11 cellular contexts compared by ENCODE assay signal in genomic region chr3:184815046-184815930, GRCh38. TPM values are rescaled to one million over a fixed set of nuclear protein-coding genes. Genes with fewer than 3 reads are reported as not detected.
DNase-seq lines count a peak whose midpoint lies in the region; ATAC-seq, FAIRE-seq and TF ChIP-seq lines count a peak whose summit lies in the region.
"Had no signal": no experiment of that assay in that cellular context is flagged by ENCODE, and none has a peak within 500 bp of the region (broad histone marks: within the 10 kb centered on the region; RNA-seq: fewer than 3 reads in every experiment).

No MANE protein-coding gene starts in this region.

- H3K4me3 Mint-ChIP-seq in activated T-cell treated with anti-CD3 and anti-CD28 coated beads, Interleukin-2, amount 50 U/mL, for 72 hours, result peak overlapping the region; percentile 29 to 38
- no peak overlapping the region for H3K4me3 Mint-ChIP-seq in endothelial cell (ENCODE audit: unreplicated experiment)
- no peak overlapping the region for H3K4me3 Mint-ChIP-seq in stimulated activated memory B cell treated with anti-CD40 and anti-IgM and Interleukin-4, amounts not matched to agents 10 μg/mL and 1 μg/mL and 100 μg/mL, for 72 hours

- peaks cover 1 to 2% of the 10 kb centered on the region in 2 donors for H3K9me3 Mint-ChIP-seq in activated T-cell treated with anti-CD3 and anti-CD28 coated beads, Interleukin-2, amount 50 U/mL, for 72 hours
- no peaks in the 10 kb centered on the region for H3K9me3 Mint-ChIP-seq in endothelial cell (ENCODE audit: unreplicated experiment)
- H3K9me3 Mint-ChIP-seq in stimulated activated memory B cell treated with anti-CD40 and anti-IgM and Interleukin-4, amounts not matched to agents 10 μg/mL and 1 μg/mL and 100 μg/mL, for 72 hours, result no peaks in the 10 kb centered on the region

- H3K36me3 Mint-ChIP-seq in activated T-cell treated with anti-CD3 and anti-CD28 coated beads, Interleukin-2, amount 50 U/mL, for 72 hours (ENCODE audit: insufficient read depth in 2 of 2), result peaks cover 6% of the 10 kb centered on the region in 2 donors
- H3K36me3 Mint-ChIP-seq in endothelial cell (ENCODE audit: low read depth, unreplicated experiment), result no peaks in the 10 kb centered on the region
- H3K36me3 Mint-ChIP-seq in stimulated activated memory B cell treated with anti-CD40 and anti-IgM and Interleukin-4, amounts not matched to agents 10 μg/mL and 1 μg/mL and 100 μg/mL, for 72 hours, result peaks cover 19% of the 10 kb centered on the region

- H3K4me1 Mint-ChIP-seq in activated T-cell treated with anti-CD3 and anti-CD28 coated beads, Interleukin-2, amount 50 U/mL, for 72 hours (ENCODE audit: low read depth), result peaks cover 66% of the 10 kb centered on the region
- peaks cover 34% of the 10 kb centered on the region for H3K4me1 Mint-ChIP-seq in endothelial cell (ENCODE audit: unreplicated experiment)
- H3K4me1 Mint-ChIP-seq in stimulated activated memory B cell treated with anti-CD40 and anti-IgM and Interleukin-4, amounts not matched to agents 10 μg/mL and 1 μg/mL and 100 μg/mL, for 72 hours, result peaks cover 41% of the 10 kb centered on the region

- DNase-seq in activated T-cell treated with anti-CD3 and anti-CD28 coated beads, Interleukin-2, amount 50 U/mL, for 72 hours, result peak; percentile 41 to 47
- DNase-seq in activated T-cell treated with anti-CD3 and anti-CD28 coated beads for 4 hours (no peak), NCI-H226 (peak; percentile 47), bronchial epithelial cell (ENCODE audit: low read depth) (peak; percentile 71), skeletal muscle cell (ENCODE audit: low read depth) (peak; percentile 57), endothelial cell (ENCODE audit: low spot score) (no peak)
- DNase-seq: activated gamma-delta T cell had no signal

- H3K4me3 ChIP-seq in bronchial epithelial cell (ENCODE audit: low read depth, low read length) (no peak overlapping the region), skeletal muscle cell (ENCODE audit: low read depth, low read length) (no peak overlapping the region)

- peaks cover 2% of the 10 kb centered on the region for H3K36me3 ChIP-seq in bronchial epithelial cell (ENCODE audit: control insufficient read depth, insufficient read depth, low read length)

- H3K27ac Mint-ChIP-seq in activated T-cell treated with anti-CD3 and anti-CD28 coated beads, Interleukin-2, amount 50 U/mL, for 72 hours, result peak overlapping the region; percentile 14
- no peak overlapping the region for H3K27ac Mint-ChIP-seq in endothelial cell (ENCODE audit: unreplicated experiment)
- no peak overlapping the region for H3K27ac Mint-ChIP-seq in stimulated activated memory B cell treated with anti-CD40 and anti-IgM and Interleukin-4, amounts not matched to agents 10 μg/mL and 1 μg/mL and 100 μg/mL, for 72 hours

- no peaks in the 10 kb centered on the region for H3K27me3 Mint-ChIP-seq in activated T-cell treated with anti-CD3 and anti-CD28 coated beads, Interleukin-2, amount 50 U/mL, for 72 hours (ENCODE audit: low read depth)
- no peaks in the 10 kb centered on the region for H3K27me3 Mint-ChIP-seq in endothelial cell (ENCODE audit: unreplicated experiment)
- no peaks in the 10 kb centered on the region for H3K27me3 Mint-ChIP-seq in stimulated activated memory B cell treated with anti-CD40 and anti-IgM and Interleukin-4, amounts not matched to agents 10 μg/mL and 1 μg/mL and 100 μg/mL, for 72 hours

- no peaks in the 10 kb centered on the region for H3K27me3 ChIP-seq in bronchial epithelial cell (ENCODE audit: control insufficient read depth, insufficient read depth, low read length)

- no peak for FAIRE-seq in bronchial epithelial cell (lab: Jason Lieb, UNC)
- FAIRE-seq: endothelial cell of umbilical vein, HTR-8/SVneo had no signal

- ATAC-seq in activated T-cell treated with anti-CD3 and anti-CD28 coated beads, Interleukin-2, amount 50 U/mL, for 72 hours (replicated peaks in 1 of 2), result peak; percentile 57 to 58
- ATAC-seq in GM18907 (IDR thresholded peaks at IDR 0.05; ENCODE audit: unreplicated experiment), result no peak
- ATAC-seq in stimulated activated memory B cell treated with anti-CD40 and anti-IgM and Interleukin-4, amounts not matched to agents 10 μg/mL and 1 μg/mL and 100 μg/mL, for 72 hours, result no peak

- no peak for TF ChIP-seq CTCF in bronchial epithelial cell (IDR thresholded peaks at IDR 0.05; ENCODE audit: insufficient read depth, low read length, severe bottlenecking)
- no peak for TF ChIP-seq CTCF in endothelial cell (IDR thresholded peaks at IDR 0.05; ENCODE audit: unreplicated experiment)

RNA-seq across cellular contexts. Expression of gene VPS8, which starts 3.3 kb away (rescaled TPM):
- total RNA-seq in activated T-cell treated with anti-CD3 and anti-CD28 coated beads, Interleukin-2, amount 50 U/mL, for 72 hours, result 100 to 1,000 TPM in 1 of 2 donors, 10 to 100 TPM in 1; 86.6 to 104 TPM
- total RNA-seq in bronchial epithelial cell (56.9 and 64.9 TPM in 2 replicates), endothelial cell (ENCODE audit: unreplicated experiment) (59.8 TPM)

Comparison
In these comparisons a context has a peak if more than half of its experiments do, and no peak if none do; other contexts are left out.
1. DNase-seq: peak in activated T-cell treated with anti-CD3 and anti-CD28 coated beads, Interleukin-2, amount 50 U/mL, for 72 hours (2 of 2), NCI-H226 (single experiment), bronchial epithelial cell (single experiment) and skeletal muscle cell (single experiment); none in activated T-cell treated with anti-CD3 and anti-CD28 coated beads for 4 hours (single experiment) and endothelial cell (single experiment).
2. ATAC-seq: peak in activated T-cell treated with anti-CD3 and anti-CD28 coated beads, Interleukin-2, amount 50 U/mL, for 72 hours (2 of 2); none in GM18907 (single experiment) and stimulated activated memory B cell treated with anti-CD40 and anti-IgM and Interleukin-4, amounts not matched to agents 10 μg/mL and 1 μg/mL and 100 μg/mL, for 72 hours (single experiment).
3. H3K4me3 Mint-ChIP-seq: peak in activated T-cell treated with anti-CD3 and anti-CD28 coated beads, Interleukin-2, amount 50 U/mL, for 72 hours (2 of 2); none in endothelial cell (single experiment) and stimulated activated memory B cell treated with anti-CD40 and anti-IgM and Interleukin-4, amounts not matched to agents 10 μg/mL and 1 μg/mL and 100 μg/mL, for 72 hours (single experiment).